Comparison of ENCODE assay signal across 8 cellular contexts in genomic region chr2:222320441-222321395, GRCh38. TPM values are rescaled to one million over a fixed set of nuclear protein-coding genes. Genes with fewer than 3 reads are reported as not detected.
DNase-seq lines count a peak whose midpoint lies in the region; ATAC-seq and TF ChIP-seq lines count a peak whose summit lies in the region.

No MANE protein-coding gene starts in this region.

- H3K27me3 ChIP-seq in GM06990 (replicated peaks; ENCODE audit: control insufficient read depth, insufficient read depth, low read length): no peaks in the 10 kb centered on the region

- DNase-seq in GM06990 (ENCODE audit: extremely low read depth, insufficient read length): no peak
- DNase-seq in NCI-H1092 treated with DMSO at 0.1 percent for 48 hours (lab: John Stamatoyannopoulos, UW): peak; percentile 81
- DNase-seq in choroid plexus epithelial cell (ENCODE audit: low read depth): peak; percentile 6
- peak; percentile 34 for DNase-seq in midbrain (lab: John Stamatoyannopoulos, UW)
- DNase-seq in mesenteric fat pad (ENCODE audit: low spot score): no peak

- TF ChIP-seq CTCF in GM06990 (IDR thresholded peaks at IDR 0.05; ENCODE audit: insufficient read depth, low read length, poor library complexity, severe bottlenecking) (no peak), choroid plexus epithelial cell (conservative IDR thresholded peaks at IDR 0.05; ENCODE audit: low read depth, low read length) (no peak)

- no peaks in the 10 kb centered on the region for H3K36me3 ChIP-seq in GM06990 (ENCODE audit: control insufficient read depth, insufficient read depth, low read length)

- H3K4me3 ChIP-seq in GM06990 (replicated peaks; ENCODE audit: low read depth, low read length): peak overlapping the region; percentile 68
- peak overlapping the region; percentile 43 for H3K4me3 ChIP-seq in choroid plexus epithelial cell (ENCODE audit: low read depth, low read length)

- ATAC-seq in HG03378 (IDR thresholded peaks at IDR 0.05; ENCODE audit: unreplicated experiment) (no peak), HG03108 (IDR thresholded peaks at IDR 0.05; ENCODE audit: unreplicated experiment) (no peak), GM21737 (IDR thresholded peaks at IDR 0.05; ENCODE audit: unreplicated experiment) (no peak)

RNA-seq across cellular contexts. Expression of gene PAX3, which starts 21.9 kb away (rescaled TPM):
- not detected for total RNA-seq in mesenteric fat pad

Comparison
In these comparisons a context has a peak if more than half of its experiments do, and no peak if none do; other contexts are left out.
1. DNase-seq: peak in NCI-H1092 treated with DMSO at 0.1 percent for 48 hours (single experiment), choroid plexus epithelial cell (single experiment) and midbrain (single experiment); none in GM06990 (single experiment) and mesenteric fat pad (single experiment).